16 cellular contexts compared by ENCODE assay signal in the genomic region with DNA sequence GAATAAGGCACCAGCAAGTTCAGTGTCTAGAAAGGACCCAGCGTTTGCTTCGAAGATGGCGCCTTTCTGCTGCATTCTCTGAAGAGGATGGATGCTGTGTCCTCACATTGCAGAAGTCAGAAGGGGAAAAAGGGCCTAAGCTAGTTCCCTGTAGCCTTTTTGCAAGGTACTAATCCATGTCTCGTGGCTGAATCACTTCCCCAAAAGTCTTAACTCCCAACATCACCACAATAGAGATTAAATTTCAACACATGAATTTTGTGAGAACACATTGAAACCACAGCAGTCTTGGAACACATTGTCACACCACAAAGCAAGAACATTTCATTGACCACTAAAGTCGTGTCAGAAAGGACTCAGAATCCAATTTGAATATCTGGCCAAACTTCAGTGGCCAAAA. TPM values are rescaled to one million over a fixed set of nuclear protein-coding genes. Genes with fewer than 3 reads are reported as not detected.
A peak's percentile ranks its signal among the peaks of the same experiment; 100 is the strongest.
DNase-seq lines count a peak whose midpoint lies in the region; ATAC-seq and TF ChIP-seq lines count a peak whose summit lies in the region.
"Had no signal": no experiment of that assay in that cellular context is flagged by ENCODE, and none has a peak within 500 bp of the region (broad histone marks: within the 10 kb centered on the region; RNA-seq: fewer than 3 reads in every experiment).

No MANE protein-coding gene starts in this region.

- intact Hi-C loops in MCF 10A (cut with micrococcal nuclease) = no loop called here
- intact Hi-C loops in breast epithelium (cut with DNase I; ENCODE audit: low total_unique reads) = no loop called here
- intact Hi-C loops in upper lobe of right lung (cut with DNase I) = no loop called here
- intact Hi-C loops in Calu3 (cut with micrococcal nuclease; ENCODE audit: unreplicated experiment) = no loop called here

- H3K9me3 ChIP-seq in breast epithelium = no peaks in the 10 kb centered on the region
- no peaks in the 10 kb centered on the region for H3K9me3 ChIP-seq in upper lobe of right lung

- peak; percentile 65 for DNase-seq in MCF 10A (ENCODE audit: unreplicated experiment)
- no peak for DNase-seq in breast epithelium (ENCODE audit: low spot score in 2 of 2)
- peak; percentile 22 for DNase-seq in RPMI7951 (ENCODE audit: low read depth)
- peak; percentile 78 for DNase-seq in fibroblast of mammary gland (ENCODE audit: low read depth)
- no peak for DNase-seq in upper lobe of right lung
- DNase-seq in superior temporal gyrus (ENCODE audit: extremely low spot score) = no peak
- DNase-seq in islet precursor cell = no peak
- no peak for DNase-seq in Calu3
- DNase-seq: activated B cell treated with CpG ODN at 0.5 μM for 24 hours, caudate nucleus, EL, foreskin melanocyte, left colon, SHP77 treated with DMSO at 0.1 percent for 48 hours had no signal

- H3K9me3 Mint-ChIP-seq in MCF 10A (ENCODE audit: unreplicated experiment) (no peaks in the 10 kb centered on the region), Calu3 (ENCODE audit: low read depth, unreplicated experiment) (no peaks in the 10 kb centered on the region)
- H3K9me3 Mint-ChIP-seq: activated B cell treated with CpG ODN at 0.5 μM for 24 hours, IgD-negative memory B cell had no signal

- H3K36me3 Mint-ChIP-seq in MCF 10A (ENCODE audit: insufficient read depth, unreplicated experiment) (no peaks in the 10 kb centered on the region), Calu3 (ENCODE audit: insufficient read depth, unreplicated experiment) (peaks cover 3% of the 10 kb centered on the region)
- H3K36me3 Mint-ChIP-seq: IgD-negative memory B cell had no signal

- H3K27me3 Mint-ChIP-seq in MCF 10A (ENCODE audit: insufficient read depth, unreplicated experiment) (no peaks in the 10 kb centered on the region), Calu3 (ENCODE audit: unreplicated experiment) (no peaks in the 10 kb centered on the region)

- peak overlapping the region; percentile 80 for H3K27ac Mint-ChIP-seq in MCF 10A (ENCODE audit: low read depth, unreplicated experiment)
- H3K27ac Mint-ChIP-seq in Calu3 (ENCODE audit: unreplicated experiment) = no peak overlapping the region
- H3K27ac Mint-ChIP-seq: activated B cell treated with CpG ODN at 0.5 μM for 24 hours, IgD-negative memory B cell had no signal

- H3K4me3 Mint-ChIP-seq in MCF 10A (ENCODE audit: unreplicated experiment) = no peak overlapping the region
- H3K4me3 Mint-ChIP-seq in Calu3 (ENCODE audit: low read depth, unreplicated experiment) = no peak overlapping the region
- H3K4me3 Mint-ChIP-seq: activated B cell treated with CpG ODN at 0.5 μM for 24 hours, IgD-negative memory B cell had no signal

- TF ChIP-seq POLR2A in breast epithelium (IDR thresholded peaks at IDR 0.05) = no peak

- H3K4me1 ChIP-seq in breast epithelium (no peaks in the 10 kb centered on the region), upper lobe of right lung (peaks cover 8% of the 10 kb centered on the region)
- H3K4me1 ChIP-seq: parathyroid adenoma had no signal

- H3K27ac ChIP-seq in breast epithelium = no peak overlapping the region
- H3K27ac ChIP-seq in upper lobe of right lung = peak overlapping the region; percentile 53
- H3K27ac ChIP-seq: parathyroid adenoma had no signal

- BruUV-seq in MCF 10A (replicated peaks; lab: Mats Ljungman, UMichigan) (no TSS peak), Calu3 (replicated peaks; lab: Mats Ljungman, UMichigan) (no TSS peak)

- peak; percentile 93 for ATAC-seq in upper lobe of right lung
- ATAC-seq: left colon had no signal

- H3K4me1 Mint-ChIP-seq in MCF 10A (ENCODE audit: insufficient read depth, unreplicated experiment) = peaks cover 33% of the 10 kb centered on the region
- peaks cover 15% of the 10 kb centered on the region for H3K4me1 Mint-ChIP-seq in Calu3 (ENCODE audit: low read depth, unreplicated experiment)
- H3K4me1 Mint-ChIP-seq: activated B cell treated with CpG ODN at 0.5 μM for 24 hours had no signal

- no peaks in the 10 kb centered on the region for H3K27me3 ChIP-seq in breast epithelium
- H3K27me3 ChIP-seq in upper lobe of right lung = peaks cover 5% of the 10 kb centered on the region

- CTCF ChIA-PET in MCF 10A (lab: Yijun Ruan, JAX) = no interaction called here
- CTCF ChIA-PET in Calu3 (lab: Charles Lee) = no interaction called here

- H3K36me3 ChIP-seq in breast epithelium (no peaks in the 10 kb centered on the region), upper lobe of right lung (no peaks in the 10 kb centered on the region)

- no peak for TF ChIP-seq CTCF in MCF 10A (IDR thresholded peaks at IDR 0.05; ENCODE audit: unreplicated experiment)
- no peak for TF ChIP-seq CTCF in breast epithelium (IDR thresholded peaks at IDR 0.05)
- no peak for TF ChIP-seq CTCF in fibroblast of mammary gland (conservative IDR thresholded peaks at IDR 0.05; ENCODE audit: control insufficient read depth, insufficient read depth, low read depth, low read length)
- no peak for TF ChIP-seq CTCF in upper lobe of right lung (IDR thresholded peaks at IDR 0.05)
- TF ChIP-seq CTCF in Calu3 (IDR thresholded peaks at IDR 0.05; ENCODE audit: unreplicated experiment) = no peak

- POLR2A ChIA-PET in MCF 10A (lab: Yijun Ruan, JAX) = interaction anchor here (0.8 to 1.9 kb wide), 4 partner anchors 15 to 79 kb away, joined by 4 to 7 read pairs (median 6); a partner anchor contains a TSS

- H3K4me3 ChIP-seq in breast epithelium (no peak overlapping the region), fibroblast of mammary gland (ENCODE audit: control insufficient read depth, low read depth, low read length) (no peak overlapping the region), upper lobe of right lung (no peak overlapping the region)

RNA-seq across cellular contexts. Expression of a gene that starts 42.1 kb away (rescaled TPM):
- 0.37 and 0.54 TPM in 2 replicates for total RNA-seq in MCF 10A (2022)
- total RNA-seq in breast epithelium = 10 to 100 TPM in 1 of 3 donors, 1 to 10 TPM in 2; 1.6 to 32.2 (median 1.8) TPM
- not detected in 2 replicates for total RNA-seq in RPMI7951 (2014; rRNA removed; shearing (Covaris generic))
- 0.67 TPM for total RNA-seq in upper lobe of right lung
- total RNA-seq in Calu3 (2022) = 1.1 and 1.2 TPM in 2 replicates

Comparison
In these comparisons a context has a peak if more than half of its experiments do, and no peak if none do; other contexts are left out.
1. DNase-seq: peak in MCF 10A (single experiment), RPMI7951 (single experiment) and fibroblast of mammary gland (single experiment); none in breast epithelium (0 of 2), upper lobe of right lung (single experiment), superior temporal gyrus (single experiment), islet precursor cell (single experiment) and Calu3 (single experiment).